ENCODE assay signal across 15 cellular contexts in genomic region chr4:185591679-185592141, GRCh38. TPM values are rescaled to one million over a fixed set of nuclear protein-coding genes. Genes with fewer than 3 reads are reported as not detected.
DNase-seq lines count a peak whose midpoint lies in the region; ATAC-seq and TF ChIP-seq lines count a peak whose summit lies in the region.
"Had no signal": no experiment of that assay in that cellular context is flagged by ENCODE, and none has a peak within 500 bp of the region (broad histone marks: within the 10 kb centered on the region; RNA-seq: fewer than 3 reads in every experiment).

No MANE protein-coding gene starts in this region.

- intact Hi-C loops in Right ventricle myocardium superior (cut with DNase I) (loop anchor here (10.0 kb wide), 2 partner anchors 57 to 187 kb away; partner anchors contain the start of gene PDLIM3), Right ventricle myocardium inferior (cut with DNase I) (loop anchor here (10.0 kb wide), 2 partner anchors 197 to 377 kb away; partner anchors contain the start of genes ANKRD37 and LRP2BP)

- DNase-seq in Right ventricle myocardium superior (no peak), Right ventricle myocardium inferior (ENCODE audit: missing footprints) (no peak), epithelial cell of prostate (ENCODE audit: low read depth, low spot score) (peak; percentile 27), omental fat pad (ENCODE audit: low spot score) (no peak), NCI-H2107 (lab: John Stamatoyannopoulos, UW) (no peak), GM20000 (ENCODE audit: low spot score) (no peak)
- DNase-seq: activated CD4-positive, alpha-beta T cell treated with anti-CD3 and anti-CD28 coated beads for 48 hours; activated T-cell treated with anti-CD3 and anti-CD28 coated beads, Interleukin-2, amount 50 U/mL, for 72 hours; endodermal cell; Karpas-422; T-cell had no signal

- TF ChIP-seq CTCF in omental fat pad (IDR thresholded peaks at IDR 0.05) (no peak), GM20000 (IDR thresholded peaks at IDR 0.05; ENCODE audit: extremely low read depth, missing control alignments) (no peak)

- H3K27ac ChIP-seq in epithelial cell of prostate: peak overlapping the region; percentile 18
- H3K27ac ChIP-seq: tibial nerve had no signal

- ATAC-seq in Right ventricle myocardium superior (ENCODE audit: poor library complexity) (peak; percentile 38), Right ventricle myocardium inferior (no peak), omental fat pad (ENCODE audit: low FRiP score) (peak; percentile 87), HG03457 (IDR thresholded peaks at IDR 0.05; ENCODE audit: unreplicated experiment) (no peak), GM18498 (IDR thresholded peaks at IDR 0.05; ENCODE audit: unreplicated experiment) (no peak)
- ATAC-seq: activated T-cell treated with anti-CD3 and anti-CD28 coated beads, Interleukin-2, amount 50 U/mL, for 72 hours; T-cell had no signal

RNA-seq across cellular contexts. Expression of gene PDLIM3, which starts 56.4 kb away (rescaled TPM):
- total RNA-seq in Right ventricle myocardium superior (208 TPM), Right ventricle myocardium inferior (281 TPM), omental fat pad (100 to 1,000 TPM in 2 of 4 donors, 10 to 100 TPM in 2; 43.7 to 175 (median 107) TPM)
- total RNA-seq: A673 had no signal

Comparison
In these comparisons a context has a peak if more than half of its experiments do, and no peak if none do; other contexts are left out.
1. ATAC-seq: peak in Right ventricle myocardium superior (single experiment) and omental fat pad (single experiment); none in Right ventricle myocardium inferior (single experiment), HG03457 (single experiment) and GM18498 (single experiment).